Comparison of ENCODE assay signal across 18 cellular contexts in genomic region chr12:64900540-64900939, GRCh38.
DNase-seq lines count a peak whose midpoint lies in the region; ATAC-seq and TF ChIP-seq lines count a peak whose summit lies in the region.
"Had no signal": no experiment of that assay in that cellular context is flagged by ENCODE, and none has a peak within 500 bp of the region (broad histone marks: within the 10 kb centered on the region; RNA-seq: fewer than 3 reads in every experiment).

No MANE protein-coding gene starts in this region.

- POLR2A ChIA-PET in T-cell (lab: Charles Lee): interaction anchor here in 1 of 2 donors (0.6 kb wide), 1 partner anchor 1108 kb away, joined by 6 read pairs; no protein-coding TSS in a partner anchor

- CTCF ChIA-PET in T-cell (lab: Charles Lee): interaction anchor here in 1 of 2 donors (1.3 kb wide), 1 partner anchor 10 kb away, joined by 5 read pairs; no protein-coding TSS in a partner anchor

- no peak for ATAC-seq in T-cell (replicated peaks in 1 of 4)
- ATAC-seq: activated T-cell treated with anti-CD3 and anti-CD28 coated beads, Interleukin-2, amount 50 U/mL, for 72 hours; naive thymus-derived CD8-positive, alpha-beta T cell; Panc1 had no signal

- H3K4me3 Mint-ChIP-seq in T-cell: no peak overlapping the region
- no peak overlapping the region for H3K4me3 Mint-ChIP-seq in activated T-helper 1 cell treated with anti-CD3 and anti-CD28 coated beads, Interleukin-12 subunit alpha, Interleukin-12 subunit beta, Interleukin-2, Interleukin-4 antibody, amounts not matched to agents 30 ng/mL and 10 ng/mL and 1 ng/mL, durations not matched to agents 14 hours and 24 hours and 36 hours
- H3K4me3 Mint-ChIP-seq: activated CD4-positive, alpha-beta memory T cell treated with anti-CD3 and anti-CD28 coated beads, Interleukin-2, amount 10 ng/mL, durations not matched to agents 7 days and 5 days; activated naive CD8-positive, alpha-beta T cell treated with anti-CD3 and anti-CD28 coated beads for 36 hours; activated T-cell treated with anti-CD3 and anti-CD28 coated beads, Interleukin-2, amount 50 U/mL, for 72 hours; naive thymus-derived CD8-positive, alpha-beta T cell had no signal

- no peaks in the 10 kb centered on the region for H3K4me1 Mint-ChIP-seq in T-cell
- no peaks in the 10 kb centered on the region for H3K4me1 Mint-ChIP-seq in activated T-helper 1 cell treated with anti-CD3 and anti-CD28 coated beads, Interleukin-12 subunit alpha, Interleukin-12 subunit beta, Interleukin-2, Interleukin-4 antibody, amounts not matched to agents 30 ng/mL and 10 ng/mL and 1 ng/mL, durations not matched to agents 14 hours and 24 hours and 36 hours (ENCODE audit: low read depth)
- H3K4me1 Mint-ChIP-seq: activated CD4-positive, alpha-beta memory T cell treated with anti-CD3 and anti-CD28 coated beads, Interleukin-2, amount 10 ng/mL, durations not matched to agents 7 days and 5 days; activated naive CD8-positive, alpha-beta T cell treated with anti-CD3 and anti-CD28 coated beads for 36 hours; naive thymus-derived CD8-positive, alpha-beta T cell had no signal

- H3K27ac Mint-ChIP-seq in T-cell: no peak overlapping the region
- no peak overlapping the region for H3K27ac Mint-ChIP-seq in activated T-helper 1 cell treated with anti-CD3 and anti-CD28 coated beads, Interleukin-12 subunit alpha, Interleukin-12 subunit beta, Interleukin-2, Interleukin-4 antibody, amounts not matched to agents 30 ng/mL and 10 ng/mL and 1 ng/mL, durations not matched to agents 14 hours and 24 hours and 36 hours
- H3K27ac Mint-ChIP-seq: activated CD4-positive, alpha-beta memory T cell treated with anti-CD3 and anti-CD28 coated beads, Interleukin-2, amount 10 ng/mL, durations not matched to agents 7 days and 5 days; activated naive CD8-positive, alpha-beta T cell treated with anti-CD3 and anti-CD28 coated beads for 36 hours; activated T-cell treated with anti-CD3 and anti-CD28 coated beads, Interleukin-2, amount 50 U/mL, for 72 hours; naive thymus-derived CD8-positive, alpha-beta T cell had no signal

- peak; percentile 19 for DNase-seq in Daoy (ENCODE audit: low read depth)
- DNase-seq in M059J (ENCODE audit: low read depth): peak; percentile 52
- peak; percentile 53 for DNase-seq in choroid plexus epithelial cell (ENCODE audit: low read depth)
- peak; percentile 16 for DNase-seq in hepatic stellate cell (ENCODE audit: low spot score)
- DNase-seq in T-cell: no peak
- no peak for DNase-seq in pons (ENCODE audit: low spot score)
- DNase-seq in NCI-H82 treated with DMSO at 0.1 percent for 48 hours (lab: John Stamatoyannopoulos, UW; ENCODE audit: unreplicated experiment): no peak
- no peak for DNase-seq in activated T-helper 1 cell treated with anti-CD3 and anti-CD28 coated beads, Interleukin-12 subunit alpha, Interleukin-12 subunit beta, Interleukin-2, Interleukin-4 antibody, amounts not matched to agents 30 ng/mL and 10 ng/mL and 1 ng/mL, durations not matched to agents 14 hours and 24 hours and 36 hours (ENCODE audit: low spot score)
- DNase-seq: activated CD4-positive, alpha-beta memory T cell treated with anti-CD3 and anti-CD28 coated beads, Interleukin-2, amount 10 ng/mL, durations not matched to agents 7 days and 5 days; activated naive CD8-positive, alpha-beta T cell treated with anti-CD3 and anti-CD28 coated beads for 36 hours; activated T-cell treated with anti-CD3 and anti-CD28 coated beads, Interleukin-2, amount 50 U/mL, for 72 hours; central memory CD4-positive, alpha-beta T cell; GF-D8; lower lobe of right lung; naive thymus-derived CD8-positive, alpha-beta T cell; NCI-H1092; NCI-H2107 had no signal

- H3K4me3 ChIP-seq in choroid plexus epithelial cell (ENCODE audit: low read depth, low read length): no peak overlapping the region
- H3K4me3 ChIP-seq: lower lobe of right lung had no signal

- intact Hi-C loops in activated T-helper 1 cell treated with anti-CD3 and anti-CD28 coated beads, Interleukin-12 subunit alpha, Interleukin-12 subunit beta, Interleukin-2, Interleukin-4 antibody, amounts not matched to agents 30 ng/mL and 10 ng/mL and 1 ng/mL, durations not matched to agents 14 hours and 24 hours and 36 hours (cut with micrococcal nuclease): no loop called here

- H3K36me3 Mint-ChIP-seq in T-cell: no peaks in the 10 kb centered on the region
- H3K36me3 Mint-ChIP-seq in activated T-helper 1 cell treated with anti-CD3 and anti-CD28 coated beads, Interleukin-12 subunit alpha, Interleukin-12 subunit beta, Interleukin-2, Interleukin-4 antibody, amounts not matched to agents 30 ng/mL and 10 ng/mL and 1 ng/mL, durations not matched to agents 14 hours and 24 hours and 36 hours (ENCODE audit: low read depth): no peaks in the 10 kb centered on the region
- H3K36me3 Mint-ChIP-seq: activated naive CD8-positive, alpha-beta T cell treated with anti-CD3 and anti-CD28 coated beads for 36 hours; naive thymus-derived CD8-positive, alpha-beta T cell had no signal

- H3K9me3 Mint-ChIP-seq in T-cell: no peaks in the 10 kb centered on the region
- H3K9me3 Mint-ChIP-seq in activated T-helper 1 cell treated with anti-CD3 and anti-CD28 coated beads, Interleukin-12 subunit alpha, Interleukin-12 subunit beta, Interleukin-2, Interleukin-4 antibody, amounts not matched to agents 30 ng/mL and 10 ng/mL and 1 ng/mL, durations not matched to agents 14 hours and 24 hours and 36 hours: no peaks in the 10 kb centered on the region
- H3K9me3 Mint-ChIP-seq: activated CD4-positive, alpha-beta memory T cell treated with anti-CD3 and anti-CD28 coated beads, Interleukin-2, amount 10 ng/mL, durations not matched to agents 7 days and 5 days; activated naive CD8-positive, alpha-beta T cell treated with anti-CD3 and anti-CD28 coated beads for 36 hours; activated T-cell treated with anti-CD3 and anti-CD28 coated beads, Interleukin-2, amount 50 U/mL, for 72 hours; naive thymus-derived CD8-positive, alpha-beta T cell had no signal

- H3K27me3 Mint-ChIP-seq in T-cell: peaks cover 6 to 8% of the 10 kb centered on the region in 2 donors
- H3K27me3 Mint-ChIP-seq in activated T-helper 1 cell treated with anti-CD3 and anti-CD28 coated beads, Interleukin-12 subunit alpha, Interleukin-12 subunit beta, Interleukin-2, Interleukin-4 antibody, amounts not matched to agents 30 ng/mL and 10 ng/mL and 1 ng/mL, durations not matched to agents 14 hours and 24 hours and 36 hours (ENCODE audit: insufficient read depth): peaks cover 11% of the 10 kb centered on the region

- no peak for TF ChIP-seq CTCF in choroid plexus epithelial cell (conservative IDR thresholded peaks at IDR 0.05; ENCODE audit: low read depth, low read length)

Comparison
In these comparisons a context has a peak if more than half of its experiments do, and no peak if none do; other contexts are left out.
1. DNase-seq: peak in Daoy (single experiment), M059J (single experiment), choroid plexus epithelial cell (single experiment) and hepatic stellate cell (single experiment); none in T-cell (0 of 34), pons (single experiment), NCI-H82 treated with DMSO at 0.1 percent for 48 hours (single experiment) and activated T-helper 1 cell treated with anti-CD3 and anti-CD28 coated beads, Interleukin-12 subunit alpha, Interleukin-12 subunit beta, Interleukin-2, Interleukin-4 antibody, amounts not matched to agents 30 ng/mL and 10 ng/mL and 1 ng/mL, durations not matched to agents 14 hours and 24 hours and 36 hours (single experiment).